1 cellular context compared by ENCODE assay signal in genomic region chr5:111792659-111793058, GRCh38.
TF ChIP-seq lines count a peak whose summit lies in the region.

No MANE protein-coding gene starts in this region.

TF ChIP-seq in K562, 482 proteins besides CTCF, POLR2A, EP300 and RAD21:
- TF ChIP-seq ZNF224 (CRISPR knock-in tag; IDR thresholded peaks at IDR 0.05): no peak
- TF ChIP-seq CUX1 (CRISPR knock-in tag; IDR thresholded peaks at IDR 0.05): no peak
- peak; percentile 17; the same call in 1 of the 2 replicates for TF ChIP-seq ZNF316 (IDR thresholded peaks at IDR 0.05)
